32 cellular contexts compared by ENCODE assay signal in the genomic region with DNA sequence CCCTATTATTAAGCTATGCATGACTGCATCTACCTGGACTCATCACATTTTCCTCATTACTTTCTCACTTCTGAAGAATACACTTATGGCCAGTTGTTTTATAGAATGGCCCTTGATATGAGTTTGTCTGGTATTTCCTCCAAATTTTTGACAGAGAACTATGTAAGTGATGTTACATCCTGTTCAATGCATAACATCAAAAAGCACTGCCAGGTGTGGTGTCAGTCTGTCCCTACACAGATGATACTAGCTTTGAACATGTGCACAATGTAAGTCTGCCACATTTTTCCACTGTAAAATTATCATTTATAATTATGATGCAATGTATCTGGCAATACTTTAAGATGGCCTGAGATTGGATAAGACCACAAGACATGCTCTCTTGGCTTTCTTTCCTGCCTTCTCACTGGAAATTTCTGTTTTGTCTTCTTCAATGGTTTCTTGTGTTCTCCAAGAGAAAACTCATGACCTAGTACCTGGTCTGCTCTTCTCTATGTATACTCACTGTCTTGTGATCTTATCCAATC.
"Had no signal": no experiment of that assay in that cellular context is flagged by ENCODE, and none has a peak within 500 bp of the region (broad histone marks: within the 10 kb centered on the region; RNA-seq: fewer than 3 reads in every experiment).

No MANE protein-coding gene starts in this region.

- H2AFZ ChIP-seq: PC-9 had no signal

- H3K4me2 ChIP-seq: PC-9 had no signal

- H3K9me3 ChIP-seq: body of pancreas, breast epithelium, MG63 had no signal

- H3K9me3 Mint-ChIP-seq: activated B cell treated with CpG ODN at 0.5 μM for 24 hours; activated naive CD4-positive, alpha-beta T cell treated with anti-CD3 and anti-CD28 coated beads, Interleukin-2, amount 10 ng/mL, durations not matched to agents 7 days and 5 days; activated T-cell treated with anti-CD3 and anti-CD28 coated beads, Interleukin-2, amount 50 U/mL, for 4 hours had no signal

- H3K27me3 Mint-ChIP-seq: activated B cell treated with CpG ODN at 0.5 μM for 24 hours; activated naive CD4-positive, alpha-beta T cell treated with anti-CD3 and anti-CD28 coated beads, Interleukin-2, amount 10 ng/mL, durations not matched to agents 7 days and 5 days; activated naive CD8-positive, alpha-beta T cell had no signal

- ATAC-seq: activated T-cell treated with anti-CD3 and anti-CD28 coated beads, Interleukin-2, amount 50 U/mL, for 4 hours; body of pancreas; Right ventricle myocardium inferior had no signal

- DNase-seq: activated B cell treated with CpG ODN at 0.5 μM for 24 hours; activated CD4-positive, alpha-beta T cell treated with anti-CD3 and anti-CD28 coated beads for 48 hours; activated CD4-positive, CD25-positive, alpha-beta regulatory T cell treated with anti-CD3 and anti-CD28 coated beads, Interleukin-2, amount 50 U/mL, for 72 hours; activated CD8-positive, alpha-beta memory T cell treated with anti-CD3 and anti-CD28 coated beads, Interleukin-2, amount 50 U/mL, for 4 hours; activated effector memory CD4-positive, alpha-beta T cell treated with Interleukin-2 at 50 U/mL for 16 hours; activated naive CD4-positive, alpha-beta T cell treated with anti-CD3 and anti-CD28 coated beads, Interleukin-2, amount 10 ng/mL, durations not matched to agents 7 days and 5 days; activated T-cell treated with anti-CD3 and anti-CD28 coated beads for 4 hours; activated T-cell treated with anti-CD3 and anti-CD28 coated beads, Interleukin-2, amount 50 U/mL, for 4 hours; amygdala; body of pancreas; Kasumi-1; KG1; MG63; NCI-H1048; NCI-H1105 treated with DMSO at 0.1 percent for 48 hours; NCI-H1436; NCI-H1694; NCI-H1930; NCI-H2081 treated with DMSO at 0.1 percent for 48 hours; NCI-H226; NCI-H524 treated with DMSO at 0.1 percent for 48 hours; PC-9; SIG-M5; SW 1271; T-helper 1 cell; T-helper 2 cell; T-helper 9 cell had no signal

- H3K4me3 Mint-ChIP-seq: activated B cell treated with CpG ODN at 0.5 μM for 24 hours; activated naive CD4-positive, alpha-beta T cell treated with anti-CD3 and anti-CD28 coated beads, Interleukin-2, amount 10 ng/mL, durations not matched to agents 7 days and 5 days; activated naive CD8-positive, alpha-beta T cell; activated T-cell treated with anti-CD3 and anti-CD28 coated beads, Interleukin-2, amount 50 U/mL, for 4 hours had no signal

- H3K4me3 ChIP-seq: body of pancreas, breast epithelium, MG63, PC-9 had no signal

- H3K36me3 ChIP-seq: MG63 had no signal

- H3K4me1 ChIP-seq: body of pancreas, breast epithelium had no signal

- H3K4me1 Mint-ChIP-seq: activated B cell treated with CpG ODN at 0.5 μM for 24 hours had no signal

- H3K27me3 ChIP-seq: body of pancreas, breast epithelium, MG63 had no signal

- H3K27ac ChIP-seq: body of pancreas, breast epithelium, PC-9, RWPE1, VCaP had no signal

- H3K27ac Mint-ChIP-seq: activated B cell treated with CpG ODN at 0.5 μM for 24 hours; activated naive CD4-positive, alpha-beta T cell treated with anti-CD3 and anti-CD28 coated beads, Interleukin-2, amount 10 ng/mL, durations not matched to agents 7 days and 5 days; activated naive CD8-positive, alpha-beta T cell had no signal
